34 cellular contexts compared by ENCODE assay signal in the genomic region with DNA sequence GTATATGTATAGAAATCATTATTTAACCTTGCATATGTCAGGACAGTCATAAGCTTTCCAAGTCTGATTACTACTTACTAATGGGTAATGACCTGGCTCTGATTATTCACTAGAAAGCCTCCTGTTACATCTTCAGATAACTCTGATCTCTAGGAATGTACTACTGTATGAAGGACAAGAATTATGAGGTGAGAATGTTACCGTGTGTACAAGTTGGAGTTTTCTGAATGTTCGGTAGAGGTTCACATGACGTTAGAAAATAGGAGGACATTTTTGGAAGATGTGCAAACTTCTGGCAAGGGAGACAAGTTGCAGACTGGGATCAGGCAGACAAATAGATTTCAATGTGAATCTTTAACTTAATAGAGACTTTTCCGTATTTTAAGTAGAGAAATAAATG.
"Had no signal": no experiment of that assay in that cellular context is flagged by ENCODE, and none has a peak within 500 bp of the region (broad histone marks: within the 10 kb centered on the region; RNA-seq: fewer than 3 reads in every experiment).

No MANE protein-coding gene starts in this region.

- H3K9me3 ChIP-seq: adrenal gland, ascending aorta, colonic mucosa had no signal

- H3K27ac ChIP-seq: adrenal gland, ascending aorta, breast epithelium, cardiac muscle cell, colonic mucosa, WERI-Rb-1 had no signal

- H3K4me1 ChIP-seq: adrenal gland, ascending aorta, breast epithelium, colonic mucosa had no signal

- H3K4me3 ChIP-seq: adrenal gland, ascending aorta, breast epithelium, cardiac muscle cell, colonic mucosa had no signal

- H3K27me3 Mint-ChIP-seq: activated B cell treated with CpG ODN at 0.5 μM for 24 hours; activated CD4-positive, alpha-beta memory T cell treated with anti-CD3 and anti-CD28 coated beads for 36 hours; activated CD8-positive, alpha-beta memory T cell treated with anti-CD3 and anti-CD28 coated beads, Interleukin-2, amount 10 ng/mL, durations not matched to agents 7 days and 5 days; activated naive CD4-positive, alpha-beta T cell treated with anti-CD3 and anti-CD28 coated beads, Interleukin-2, amount 50 U/mL, for 24 hours; activated naive CD8-positive, alpha-beta T cell treated with anti-CD3 and anti-CD28 coated beads for 36 hours; activated naive CD8-positive, alpha-beta T cell treated with anti-CD3 and anti-CD28 coated beads, Interleukin-2, amount 50 U/mL, for 24 hours; brain; T-helper 17 cell had no signal

- H3K27ac Mint-ChIP-seq: activated B cell treated with CpG ODN at 0.5 μM for 24 hours; activated CD4-positive, alpha-beta memory T cell treated with anti-CD3 and anti-CD28 coated beads for 36 hours; activated CD8-positive, alpha-beta memory T cell treated with anti-CD3 and anti-CD28 coated beads, Interleukin-2, amount 10 ng/mL, durations not matched to agents 7 days and 5 days; activated CD8-positive, alpha-beta T cell treated with anti-CD3 and anti-CD28 coated beads, Interleukin-2, amount 10 ng/mL, durations not matched to agents 7 days and 5 days; activated naive CD4-positive, alpha-beta T cell treated with anti-CD3 and anti-CD28 coated beads for 36 hours; activated naive CD4-positive, alpha-beta T cell treated with anti-CD3 and anti-CD28 coated beads, Interleukin-2, amount 50 U/mL, for 24 hours; activated naive CD8-positive, alpha-beta T cell treated with anti-CD3 and anti-CD28 coated beads for 36 hours; activated naive CD8-positive, alpha-beta T cell treated with anti-CD3 and anti-CD28 coated beads, Interleukin-2, amount 50 U/mL, for 24 hours; activated T-helper 1 cell treated with anti-CD3 and anti-CD28 coated beads, Interleukin-12 subunit alpha, Interleukin-12 subunit beta, Interleukin-2, Interleukin-4 antibody, amounts not matched to agents 30 ng/mL and 10 ng/mL and 1 ng/mL, durations not matched to agents 14 hours and 24 hours and 36 hours; activated T-helper 2 cell treated with anti-CD3 and anti-CD28 coated beads, Interferon-gamma antibody, Interleukin-2, Interleukin-4, amounts not matched to agents 10 μg/mL and 5 μg/mL and 100 μg/mL, durations not matched to agents 14 hours and 24 hours and 36 hours; T-helper 17 cell; T-helper 2 cell treated with Interferon-gamma antibody and Interleukin-4, amounts not matched to agents 5 μg/mL and 100 μg/mL, for 36 hours had no signal

- DNase-seq: activated B cell treated with CpG ODN at 0.5 μM for 24 hours; activated CD4-positive, alpha-beta memory T cell treated with anti-CD3 and anti-CD28 coated beads for 36 hours; activated CD4-positive, alpha-beta T cell treated with anti-CD3 and anti-CD28 coated beads for 48 hours; activated CD4-positive, alpha-beta T cell treated with anti-CD3 and anti-CD28 coated beads, Interleukin-2, amount 50 U/mL, for 1 hour; activated CD8-positive, alpha-beta memory T cell treated with anti-CD3 and anti-CD28 coated beads, Interleukin-2, amount 10 ng/mL, durations not matched to agents 7 days and 5 days; activated CD8-positive, alpha-beta memory T cell treated with anti-CD3 and anti-CD28 coated beads, Interleukin-2, amount 50 U/mL, for 4 hours; activated CD8-positive, alpha-beta T cell treated with anti-CD3 and anti-CD28 coated beads, Interleukin-2, amount 10 ng/mL, durations not matched to agents 7 days and 5 days; activated effector memory CD4-positive, alpha-beta T cell treated with anti-CD3 and anti-CD28 coated beads, Interleukin-2, amount 50 U/mL, for 16 hours; activated naive CD4-positive, alpha-beta T cell treated with anti-CD3 and anti-CD28 coated beads for 36 hours; activated naive CD8-positive, alpha-beta T cell treated with anti-CD3 and anti-CD28 coated beads for 36 hours; activated naive CD8-positive, alpha-beta T cell treated with anti-CD3 and anti-CD28 coated beads, Interleukin-2, amount 50 U/mL, for 24 hours; activated T-cell treated with anti-CD3 and anti-CD28 coated beads, Interleukin-2, amount 50 U/mL, for 1 hour; activated T-cell treated with anti-CD3 and anti-CD28 coated beads, Interleukin-2, amount 50 U/mL, for 48 hours; adrenal gland; central memory CD4-positive, alpha-beta T cell; cerebellar nuclear complex; colonic mucosa; effector CD8-positive, alpha-beta T cell; foreskin melanocyte; head of caudate nucleus; T-helper 1 cell; T-helper 17 cell; T1000; WERI-Rb-1 had no signal

- H3K36me3 ChIP-seq: adrenal gland, ascending aorta, breast epithelium, cardiac muscle cell, colonic mucosa, WERI-Rb-1 had no signal

- H3K4me1 Mint-ChIP-seq: activated B cell treated with CpG ODN at 0.5 μM for 24 hours; activated CD8-positive, alpha-beta memory T cell treated with anti-CD3 and anti-CD28 coated beads, Interleukin-2, amount 10 ng/mL, durations not matched to agents 7 days and 5 days; activated naive CD4-positive, alpha-beta T cell treated with anti-CD3 and anti-CD28 coated beads, Interleukin-2, amount 50 U/mL, for 24 hours; activated naive CD8-positive, alpha-beta T cell treated with anti-CD3 and anti-CD28 coated beads for 36 hours; activated naive CD8-positive, alpha-beta T cell treated with anti-CD3 and anti-CD28 coated beads, Interleukin-2, amount 50 U/mL, for 24 hours; T-helper 17 cell had no signal

- H3K4me3 Mint-ChIP-seq: activated B cell treated with CpG ODN at 0.5 μM for 24 hours; activated CD4-positive, alpha-beta memory T cell treated with anti-CD3 and anti-CD28 coated beads for 36 hours; activated CD8-positive, alpha-beta memory T cell treated with anti-CD3 and anti-CD28 coated beads, Interleukin-2, amount 10 ng/mL, durations not matched to agents 7 days and 5 days; activated CD8-positive, alpha-beta T cell treated with anti-CD3 and anti-CD28 coated beads, Interleukin-2, amount 10 ng/mL, durations not matched to agents 7 days and 5 days; activated naive CD4-positive, alpha-beta T cell treated with anti-CD3 and anti-CD28 coated beads for 36 hours; activated naive CD4-positive, alpha-beta T cell treated with anti-CD3 and anti-CD28 coated beads, Interleukin-2, amount 50 U/mL, for 24 hours; activated naive CD8-positive, alpha-beta T cell treated with anti-CD3 and anti-CD28 coated beads for 36 hours; activated naive CD8-positive, alpha-beta T cell treated with anti-CD3 and anti-CD28 coated beads, Interleukin-2, amount 50 U/mL, for 24 hours; activated T-helper 1 cell treated with anti-CD3 and anti-CD28 coated beads, Interleukin-12 subunit alpha, Interleukin-12 subunit beta, Interleukin-2, Interleukin-4 antibody, amounts not matched to agents 30 ng/mL and 10 ng/mL and 1 ng/mL, durations not matched to agents 14 hours and 24 hours and 36 hours; brain; T-helper 17 cell; T-helper 2 cell treated with Interferon-gamma antibody and Interleukin-4, amounts not matched to agents 5 μg/mL and 100 μg/mL, for 36 hours had no signal

- H3K36me3 Mint-ChIP-seq: activated CD4-positive, alpha-beta memory T cell treated with anti-CD3 and anti-CD28 coated beads for 36 hours; activated CD8-positive, alpha-beta memory T cell treated with anti-CD3 and anti-CD28 coated beads, Interleukin-2, amount 10 ng/mL, durations not matched to agents 7 days and 5 days; activated naive CD4-positive, alpha-beta T cell treated with anti-CD3 and anti-CD28 coated beads, Interleukin-2, amount 50 U/mL, for 24 hours; activated naive CD8-positive, alpha-beta T cell treated with anti-CD3 and anti-CD28 coated beads for 36 hours; brain had no signal

- H3K9me3 Mint-ChIP-seq: activated T-helper 1 cell treated with anti-CD3 and anti-CD28 coated beads, Interleukin-12 subunit alpha, Interleukin-12 subunit beta, Interleukin-2, Interleukin-4 antibody, amounts not matched to agents 30 ng/mL and 10 ng/mL and 1 ng/mL, durations not matched to agents 14 hours and 24 hours and 36 hours had no signal

- ATAC-seq: activated CD4-positive, CD25-positive, alpha-beta regulatory T cell treated with anti-CD3 and anti-CD28 coated beads, Interleukin-2, amount 50 U/mL, for 24 hours; activated CD8-positive, alpha-beta memory T cell treated with anti-CD3 and anti-CD28 coated beads, Interleukin-2, amount 10 ng/mL, durations not matched to agents 7 days and 5 days; activated CD8-positive, alpha-beta T cell treated with anti-CD3 and anti-CD28 coated beads, Interleukin-2, amount 10 ng/mL, durations not matched to agents 7 days and 5 days; activated naive CD8-positive, alpha-beta T cell treated with anti-CD3 and anti-CD28 coated beads, Interleukin-2, amount 50 U/mL, for 24 hours; esophagus mucosa; T-helper 17 cell had no signal

- H3K27me3 ChIP-seq: adrenal gland, ascending aorta, breast epithelium, cardiac muscle cell, colonic mucosa had no signal
